8 cellular contexts compared by ENCODE assay signal in the genomic region with DNA sequence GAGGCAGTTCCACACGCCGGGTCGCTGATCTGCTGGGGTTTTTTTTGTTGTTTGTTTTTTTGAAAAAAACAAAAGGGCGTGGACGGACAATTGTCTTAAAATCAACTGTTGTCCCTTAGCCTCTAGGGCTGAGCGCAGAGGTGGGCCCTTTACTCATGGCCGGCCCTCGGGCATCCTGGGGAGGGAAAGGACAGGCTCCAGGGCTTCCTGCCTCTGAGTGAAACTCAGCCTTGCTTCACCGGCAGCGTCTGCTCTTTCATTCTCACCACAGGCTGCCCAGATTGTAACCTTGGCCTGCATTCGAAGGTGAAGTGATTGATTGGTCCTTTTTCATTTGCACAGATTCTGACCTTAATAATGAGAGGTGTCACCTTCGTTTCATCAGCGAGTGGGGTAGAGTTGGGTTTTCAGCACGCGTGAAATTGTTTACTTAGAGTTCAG. TPM values are rescaled to one million over a fixed set of nuclear protein-coding genes. Genes with fewer than 3 reads are reported as not detected.
DNase-seq lines count a peak whose midpoint lies in the region; ATAC-seq, FAIRE-seq and TF ChIP-seq lines count a peak whose summit lies in the region.

No MANE protein-coding gene starts in this region.

- no peaks in the 10 kb centered on the region for H3K27me3 Mint-ChIP-seq in activated T-helper 1 cell treated with anti-CD3 and anti-CD28 coated beads, Interleukin-12 subunit alpha, Interleukin-12 subunit beta, Interleukin-2, Interleukin-4 antibody, amounts not matched to agents 30 ng/mL and 10 ng/mL and 1 ng/mL, durations not matched to agents 14 hours and 24 hours and 36 hours (ENCODE audit: insufficient read depth)

- peaks cover 4% of the 10 kb centered on the region for H3K36me3 Mint-ChIP-seq in activated T-helper 1 cell treated with anti-CD3 and anti-CD28 coated beads, Interleukin-12 subunit alpha, Interleukin-12 subunit beta, Interleukin-2, Interleukin-4 antibody, amounts not matched to agents 30 ng/mL and 10 ng/mL and 1 ng/mL, durations not matched to agents 14 hours and 24 hours and 36 hours (ENCODE audit: low read depth)

- peak overlapping the region; percentile 97 for H3K27ac Mint-ChIP-seq in activated T-helper 1 cell treated with anti-CD3 and anti-CD28 coated beads, Interleukin-12 subunit alpha, Interleukin-12 subunit beta, Interleukin-2, Interleukin-4 antibody, amounts not matched to agents 30 ng/mL and 10 ng/mL and 1 ng/mL, durations not matched to agents 14 hours and 24 hours and 36 hours

- H3K4me1 Mint-ChIP-seq in activated T-helper 1 cell treated with anti-CD3 and anti-CD28 coated beads, Interleukin-12 subunit alpha, Interleukin-12 subunit beta, Interleukin-2, Interleukin-4 antibody, amounts not matched to agents 30 ng/mL and 10 ng/mL and 1 ng/mL, durations not matched to agents 14 hours and 24 hours and 36 hours (ENCODE audit: low read depth), result peaks cover 32% of the 10 kb centered on the region

- no peaks in the 10 kb centered on the region for H3K27me3 ChIP-seq in BLaER1 treated with 17β-estradiol and CSF1 and Interleukin-3, amounts not matched to agents 10 nM and 100 nM
- H3K27me3 ChIP-seq in osteoblast (ENCODE audit: insufficient read depth, low read length), result no peaks in the 10 kb centered on the region

- H3K79me2 ChIP-seq in osteoblast (ENCODE audit: insufficient read depth, low read length), result peaks cover 54% of the 10 kb centered on the region

- H3K27ac ChIP-seq in BLaER1 treated with 17β-estradiol and CSF1 and Interleukin-3, amounts not matched to agents 10 nM and 100 nM, result peak overlapping the region; percentile 90 to 98 (median 96)
- peak overlapping the region; percentile 75 for H3K27ac ChIP-seq in osteoblast (ENCODE audit: low read depth, low read length)

- H3K9me3 ChIP-seq in BLaER1 treated with 17β-estradiol and CSF1 and Interleukin-3, amounts not matched to agents 10 nM and 100 nM (replicated peaks in 1 of 11), result peaks cover 0 to 11% (median 6%) of the 10 kb centered on the region in 11 experiments; a peak in 16 of 22 replicates
- H3K9me3 ChIP-seq in osteoblast (ENCODE audit: low read depth, low read length), result no peaks in the 10 kb centered on the region

- H3K9me3 Mint-ChIP-seq in activated T-helper 1 cell treated with anti-CD3 and anti-CD28 coated beads, Interleukin-12 subunit alpha, Interleukin-12 subunit beta, Interleukin-2, Interleukin-4 antibody, amounts not matched to agents 30 ng/mL and 10 ng/mL and 1 ng/mL, durations not matched to agents 14 hours and 24 hours and 36 hours, result no peaks in the 10 kb centered on the region

- peak overlapping the region; percentile 73 to 94 (median 80) for H3K4me3 ChIP-seq in BLaER1 treated with 17β-estradiol and CSF1 and Interleukin-3, amounts not matched to agents 10 nM and 100 nM
- peak overlapping the region; percentile 99 for H3K4me3 ChIP-seq in osteoblast (ENCODE audit: insufficient read depth, low read length)

- intact Hi-C loops in activated T-helper 1 cell treated with anti-CD3 and anti-CD28 coated beads, Interleukin-12 subunit alpha, Interleukin-12 subunit beta, Interleukin-2, Interleukin-4 antibody, amounts not matched to agents 30 ng/mL and 10 ng/mL and 1 ng/mL, durations not matched to agents 14 hours and 24 hours and 36 hours (cut with micrococcal nuclease), result loop anchor here (5.0 to 10.0 kb wide), 2 partner anchors 328 to 960 kb away; no protein-coding TSS in a partner anchor

- FAIRE-seq in frontal cortex (lab: Jason Lieb, UNC) (no peak), urothelium cell line (lab: Jason Lieb, UNC) (no peak)

- H2AFZ ChIP-seq in osteoblast (ENCODE audit: low read length), result peak overlapping the region; percentile 90

- no peak for TF ChIP-seq CTCF in osteoblast (IDR thresholded peaks at IDR 0.05; ENCODE audit: extremely low read depth, low read depth, low read length)

- peak; percentile 60 for DNase-seq in NCI-H526 treated with DMSO at 0.1 percent for 48 hours (lab: John Stamatoyannopoulos, UW)
- peak; percentile 37 for DNase-seq in activated T-helper 1 cell treated with anti-CD3 and anti-CD28 coated beads, Interleukin-12 subunit alpha, Interleukin-12 subunit beta, Interleukin-2, Interleukin-4 antibody, amounts not matched to agents 30 ng/mL and 10 ng/mL and 1 ng/mL, durations not matched to agents 14 hours and 24 hours and 36 hours (ENCODE audit: low spot score)
- DNase-seq in frontal cortex (ENCODE audit: low spot score in 2 of 2), result peak; percentile 38 to 53
- DNase-seq in osteoblast (ENCODE audit: insufficient read length, low spot score, missing footprints), result peak; percentile 93
- peak; percentile 47 for DNase-seq in urothelium cell line (ENCODE audit: low spot score)

- H3K4me2 ChIP-seq in BLaER1 treated with 17β-estradiol and CSF1 and Interleukin-3, amounts not matched to agents 10 nM and 100 nM, result peak overlapping the region; percentile 73 to 91 (median 85)
- peak overlapping the region; percentile 93 for H3K4me2 ChIP-seq in osteoblast (ENCODE audit: insufficient read depth, low read length)

- H4K20me1 ChIP-seq in BLaER1 treated with 17β-estradiol and CSF1 and Interleukin-3, amounts not matched to agents 10 nM and 100 nM, result peaks cover 0 to 39% (median 13%) of the 10 kb centered on the region in 11 experiments; a peak in 10 of 22 replicates
- H4K20me1 ChIP-seq in osteoblast (ENCODE audit: insufficient read depth, low read length), result peaks cover 14% of the 10 kb centered on the region

- peak overlapping the region; percentile 92 for H3K4me3 Mint-ChIP-seq in activated T-helper 1 cell treated with anti-CD3 and anti-CD28 coated beads, Interleukin-12 subunit alpha, Interleukin-12 subunit beta, Interleukin-2, Interleukin-4 antibody, amounts not matched to agents 30 ng/mL and 10 ng/mL and 1 ng/mL, durations not matched to agents 14 hours and 24 hours and 36 hours

- peaks cover 11 to 32% (median 22%) of the 10 kb centered on the region in 11 experiments; a peak in 21 of 22 replicates for H3K36me3 ChIP-seq in BLaER1 treated with 17β-estradiol and CSF1 and Interleukin-3, amounts not matched to agents 10 nM and 100 nM
- H3K36me3 ChIP-seq in osteoblast (ENCODE audit: insufficient read depth, low read length), result no peaks in the 10 kb centered on the region

- H3K4me1 ChIP-seq in BLaER1 treated with 17β-estradiol and CSF1 and Interleukin-3, amounts not matched to agents 10 nM and 100 nM, result peaks cover 25 to 37% (median 36%) of the 10 kb centered on the region in 10 experiments
- peaks cover 17% of the 10 kb centered on the region for H3K4me1 ChIP-seq in osteoblast (ENCODE audit: insufficient read depth, low read length)

- ATAC-seq in GM18520 (IDR thresholded peaks at IDR 0.05; ENCODE audit: unreplicated experiment) (peak; percentile 12), HG03045 (IDR thresholded peaks at IDR 0.05; ENCODE audit: unreplicated experiment) (peak; percentile 33)

- peak overlapping the region; percentile 90 to 97 (median 95) for H3K9ac ChIP-seq in BLaER1 treated with 17β-estradiol and CSF1 and Interleukin-3, amounts not matched to agents 10 nM and 100 nM

RNA-seq across cellular contexts. Expression of a gene that starts 0.8 kb away (rescaled TPM):
- total RNA-seq in activated T-helper 1 cell treated with anti-CD3 and anti-CD28 coated beads, Interleukin-12 subunit alpha, Interleukin-12 subunit beta, Interleukin-2, Interleukin-4 antibody, amounts not matched to agents 30 ng/mL and 10 ng/mL and 1 ng/mL, durations not matched to agents 14 hours and 24 hours and 36 hours, result 14.6 and 18.4 TPM in 2 replicates
- total RNA-seq in frontal cortex (133 TPM), osteoblast (8.0 and 8.3 TPM in 2 replicates)

RNA-seq across cellular contexts. Expression of a gene that starts 17.1 kb away (rescaled TPM):
- not detected in 2 replicates for total RNA-seq in activated T-helper 1 cell treated with anti-CD3 and anti-CD28 coated beads, Interleukin-12 subunit alpha, Interleukin-12 subunit beta, Interleukin-2, Interleukin-4 antibody, amounts not matched to agents 30 ng/mL and 10 ng/mL and 1 ng/mL, durations not matched to agents 14 hours and 24 hours and 36 hours
- total RNA-seq in frontal cortex (not detected), osteoblast (not detected in 2 replicates)

RNA-seq across cellular contexts. Expression of a gene that starts 50.3 kb away (rescaled TPM):
- total RNA-seq in activated T-helper 1 cell treated with anti-CD3 and anti-CD28 coated beads, Interleukin-12 subunit alpha, Interleukin-12 subunit beta, Interleukin-2, Interleukin-4 antibody, amounts not matched to agents 30 ng/mL and 10 ng/mL and 1 ng/mL, durations not matched to agents 14 hours and 24 hours and 36 hours, result not detected in 2 replicates
- total RNA-seq in frontal cortex, result 55.4 TPM
- total RNA-seq in osteoblast, result under 0.01 and 0.29 TPM in 2 replicates

Comparison
In these comparisons a context has a peak if more than half of its experiments do, and no peak if none do; other contexts are left out.
1. Peak in every context shown above with its lines: DNase-seq, ATAC-seq, H3K4me3 ChIP-seq and H3K27ac ChIP-seq.
2. DNase-seq: peak in every context shown above with its lines; median percentile 93 in osteoblast; 60 in NCI-H526 treated with DMSO at 0.1 percent for 48 hours; 47 in urothelium cell line; 46 in frontal cortex; 37 in activated T-helper 1 cell treated with anti-CD3 and anti-CD28 coated beads, Interleukin-12 subunit alpha, Interleukin-12 subunit beta, Interleukin-2, Interleukin-4 antibody, amounts not matched to agents 30 ng/mL and 10 ng/mL and 1 ng/mL, durations not matched to agents 14 hours and 24 hours and 36 hours.
3. RNA of a gene that starts 50.3 kb away (total RNA-seq): 55.4 TPM in frontal cortex (single experiment); not detected in activated T-helper 1 cell treated with anti-CD3 and anti-CD28 coated beads, Interleukin-12 subunit alpha, Interleukin-12 subunit beta, Interleukin-2, Interleukin-4 antibody, amounts not matched to agents 30 ng/mL and 10 ng/mL and 1 ng/mL, durations not matched to agents 14 hours and 24 hours and 36 hours and under 0.01 to 0.29 TPM in osteoblast; every median in the first group is over 10 times any median in the second.